13 cellular contexts compared by ENCODE assay signal in the genomic region with DNA sequence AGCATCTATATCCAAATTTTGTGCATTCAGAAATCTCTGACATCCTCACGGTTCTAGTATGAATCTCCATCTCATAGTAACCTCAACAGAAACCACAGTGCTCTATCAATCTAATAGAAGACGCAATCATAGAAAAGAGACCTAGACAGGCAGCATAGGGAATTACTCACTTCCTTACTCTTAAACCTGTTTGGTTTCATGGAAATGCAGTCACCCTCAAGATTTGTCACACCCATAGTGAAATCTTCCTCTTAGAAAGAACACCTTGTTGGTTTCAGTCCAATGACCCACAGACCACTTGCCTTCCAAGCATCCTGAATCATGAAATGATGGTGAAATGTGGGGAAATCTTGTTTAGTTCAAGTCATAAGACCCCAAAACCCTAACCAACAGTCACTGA.
"Had no signal": no experiment of that assay in that cellular context is flagged by ENCODE, and none has a peak within 500 bp of the region (broad histone marks: within the 10 kb centered on the region; RNA-seq: fewer than 3 reads in every experiment).

No MANE protein-coding gene starts in this region.

- H3K4me1 Mint-ChIP-seq: neural crest cell, WTC11 had no signal

- H3K27ac Mint-ChIP-seq: activated naive CD8-positive, alpha-beta T cell treated with anti-CD3 and anti-CD28 coated beads, Interleukin-2, amount 10 ng/mL, durations not matched to agents 7 days and 5 days; WTC11 had no signal

- ATAC-seq: WTC11 had no signal

- H3K4me3 Mint-ChIP-seq: activated naive CD8-positive, alpha-beta T cell treated with anti-CD3 and anti-CD28 coated beads, Interleukin-2, amount 10 ng/mL, durations not matched to agents 7 days and 5 days; neural crest cell; WTC11 had no signal

- H3K36me3 Mint-ChIP-seq: WTC11 had no signal

- DNase-seq: activated CD4-positive, alpha-beta T cell treated with anti-CD3 and anti-CD28 coated beads, Interleukin-2, amount 50 U/mL, for 1 hour; activated CD8-positive, alpha-beta memory T cell treated with anti-CD3 and anti-CD28 coated beads, Interleukin-2, amount 50 U/mL, for 48 hours; activated effector memory CD4-positive, alpha-beta T cell treated with anti-CD3 and anti-CD28 coated beads, Interleukin-2, amount 50 U/mL, for 16 hours; activated naive CD8-positive, alpha-beta T cell treated with anti-CD3 and anti-CD28 coated beads, Interleukin-2, amount 10 ng/mL, durations not matched to agents 7 days and 5 days; aorta; dorsolateral prefrontal cortex; kidney; SK-N-SH; stimulated activated CD4-positive, alpha-beta T cell treated with anti-CD3 and anti-CD28 coated beads, Interleukin-12 subunit alpha, Interleukin-12 subunit beta, amount 100 ng/mL, for 4 hours; thyroid gland; uterus had no signal
